Comparison of ENCODE assay signal across 18 cellular contexts in genomic region chr14:34050606-34051005, GRCh38.
"Had no signal": no experiment of that assay in that cellular context is flagged by ENCODE, and none has a peak within 500 bp of the region (broad histone marks: within the 10 kb centered on the region; RNA-seq: fewer than 3 reads in every experiment).

No MANE protein-coding gene starts in this region.

- DNase-seq: activated CD4-positive, alpha-beta memory T cell treated with anti-CD3 and anti-CD28 coated beads for 36 hours; activated CD4-positive, CD25-positive, alpha-beta regulatory T cell treated with anti-CD3 and anti-CD28 coated beads, Interleukin-2, amount 50 U/mL, for 72 hours; activated CD8-positive, alpha-beta memory T cell treated with anti-CD3 and anti-CD28 coated beads, Interleukin-2, amount 50 U/mL, for 4 hours; activated naive CD4-positive, alpha-beta T cell treated with Interleukin-2 at 50 U/mL for 16 hours; activated T-cell treated with anti-CD3 and anti-CD28 coated beads, Interleukin-2, amount 50 U/mL, for 72 hours; body of pancreas; cortex of kidney; effector memory CD4-positive, alpha-beta T cell; immature natural killer cell; nephron progenitor cell; psoas muscle; sigmoid colon; stimulated activated CD4-positive, alpha-beta T cell treated with anti-CD3 and anti-CD28 coated beads, Interleukin-12 subunit alpha, Interleukin-12 subunit beta, amount 100 ng/mL, for 4 hours; stimulated activated naive CD4-positive, alpha-beta T cell; substantia nigra had no signal

- ATAC-seq: activated T-cell treated with anti-CD3 and anti-CD28 coated beads, Interleukin-2, amount 50 U/mL, for 72 hours; body of pancreas; psoas muscle had no signal

- H3K4me3 ChIP-seq: body of pancreas, psoas muscle, sigmoid colon had no signal

- H3K9me3 ChIP-seq: body of pancreas, psoas muscle, sigmoid colon had no signal

- H3K4me1 ChIP-seq: body of pancreas, psoas muscle had no signal

- H3K36me3 ChIP-seq: sigmoid colon had no signal

- H3K27me3 ChIP-seq: body of pancreas, sigmoid colon had no signal

- H3K27me3 Mint-ChIP-seq: activated CD4-positive, alpha-beta memory T cell treated with anti-CD3 and anti-CD28 coated beads for 36 hours; central memory CD8-positive, alpha-beta T cell; type B pancreatic cell had no signal

- H3K27ac Mint-ChIP-seq: activated CD4-positive, alpha-beta memory T cell treated with anti-CD3 and anti-CD28 coated beads for 36 hours; activated T-cell treated with anti-CD3 and anti-CD28 coated beads, Interleukin-2, amount 50 U/mL, for 72 hours; immature natural killer cell had no signal

- H3K36me3 Mint-ChIP-seq: activated CD4-positive, alpha-beta memory T cell treated with anti-CD3 and anti-CD28 coated beads for 36 hours; type B pancreatic cell had no signal

- H3K9me3 Mint-ChIP-seq: activated CD4-positive, alpha-beta memory T cell treated with anti-CD3 and anti-CD28 coated beads for 36 hours; central memory CD8-positive, alpha-beta T cell; immature natural killer cell; nephron progenitor cell had no signal

- H3K27ac ChIP-seq: body of pancreas, epithelial cell of prostate, psoas muscle, sigmoid colon had no signal

- H3K4me3 Mint-ChIP-seq: activated CD4-positive, alpha-beta memory T cell treated with anti-CD3 and anti-CD28 coated beads for 36 hours; activated T-cell treated with anti-CD3 and anti-CD28 coated beads, Interleukin-2, amount 50 U/mL, for 72 hours; central memory CD8-positive, alpha-beta T cell; immature natural killer cell; nephron progenitor cell; type B pancreatic cell had no signal
